Comparison of ENCODE assay signal across 25 cellular contexts in the genomic region with DNA sequence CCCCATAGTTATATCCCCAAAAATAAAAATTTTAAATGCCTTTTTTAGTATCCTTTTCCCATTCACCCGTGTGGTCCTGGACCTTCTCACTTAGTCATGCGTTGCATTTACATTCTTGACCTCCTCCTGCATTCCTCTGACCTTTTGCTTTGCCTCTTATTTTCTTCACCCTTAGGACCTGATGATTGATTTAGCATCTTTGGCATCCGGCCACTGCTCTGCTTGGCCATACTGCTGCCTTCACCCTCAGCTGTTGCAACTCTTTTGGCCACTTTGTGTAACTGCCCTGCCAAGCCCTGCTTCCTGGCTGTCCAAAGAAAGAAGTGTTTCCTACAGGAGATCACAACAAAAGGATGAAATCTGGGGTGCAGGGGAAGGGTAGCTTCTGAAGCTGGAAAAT. TPM values are rescaled to one million over a fixed set of nuclear protein-coding genes. Genes with fewer than 3 reads are reported as not detected.
DNase-seq lines count a peak whose midpoint lies in the region; TF ChIP-seq lines count a peak whose summit lies in the region.
"Had no signal": no experiment of that assay in that cellular context is flagged by ENCODE, and none has a peak within 500 bp of the region (broad histone marks: within the 10 kb centered on the region; RNA-seq: fewer than 3 reads in every experiment).

No MANE protein-coding gene starts in this region.

- H3K4me3 ChIP-seq in MG63 (no peak overlapping the region), tibial artery (no peak overlapping the region)
- H3K4me3 ChIP-seq: BLaER1, breast epithelium, thoracic aorta had no signal

- H3K4me1 Mint-ChIP-seq in osteocyte (ENCODE audit: unreplicated experiment), result peaks cover 19% of the 10 kb centered on the region
- H3K4me1 Mint-ChIP-seq: activated naive CD8-positive, alpha-beta T cell treated with anti-CD3 and anti-CD28 coated beads for 36 hours; IgD-negative memory B cell; neural crest cell; T-helper 17 cell had no signal

- H3K9me3 ChIP-seq in MG63 (peaks cover 18% of the 10 kb centered on the region), tibial artery (peaks cover 0 to 10% (median 5%) of the 10 kb centered on the region in 3 donors)

- no peaks in the 10 kb centered on the region for H3K36me3 ChIP-seq in MG63
- H3K36me3 ChIP-seq in tibial artery, result peaks cover 0 to 5% (median 0%) of the 10 kb centered on the region in 3 donors
- H3K36me3 ChIP-seq: BLaER1, breast epithelium, thoracic aorta, WERI-Rb-1 had no signal

- intact Hi-C loops in tibial artery (cut with DNase I; ENCODE audit: low total_unique reads), result no loop called here

- no peak overlapping the region for H3K4me3 Mint-ChIP-seq in osteocyte (ENCODE audit: unreplicated experiment)
- H3K4me3 Mint-ChIP-seq: activated CD4-positive, alpha-beta memory T cell treated with anti-CD3 and anti-CD28 coated beads for 36 hours; activated naive CD8-positive, alpha-beta T cell treated with anti-CD3 and anti-CD28 coated beads for 36 hours; activated T-cell treated with anti-CD3 and anti-CD28 coated beads, Interleukin-2, amount 50 U/mL, for 24 hours; IgD-negative memory B cell; neural crest cell; T-helper 17 cell had no signal

- no peaks in the 10 kb centered on the region for H3K27me3 Mint-ChIP-seq in osteocyte (ENCODE audit: unreplicated experiment)

- peaks cover 20% of the 10 kb centered on the region for H3K9me3 Mint-ChIP-seq in osteocyte (ENCODE audit: unreplicated experiment)

- DNase-seq in GM04504 (ENCODE audit: low read depth), result peak; percentile 86
- DNase-seq in MG63, result peak; percentile 62
- peak; percentile 6 for DNase-seq in fibroblast of the conjunctiva (ENCODE audit: low read depth)
- no peak for DNase-seq in osteocyte (ENCODE audit: extremely low spot score, unreplicated experiment)
- DNase-seq in tibial artery, result no peak
- no peak for DNase-seq in DMS153 treated with DMSO at 0.1 percent for 48 hours (lab: John Stamatoyannopoulos, UW; ENCODE audit: unreplicated experiment)
- DNase-seq in HT-29 (ENCODE audit: low spot score), result no peak
- DNase-seq in NAMALWA (ENCODE audit: low spot score), result no peak
- DNase-seq: activated CD4-positive, alpha-beta memory T cell treated with anti-CD3 and anti-CD28 coated beads for 36 hours; activated naive CD8-positive, alpha-beta T cell treated with anti-CD3 and anti-CD28 coated beads for 36 hours; activated T-cell treated with anti-CD3 and anti-CD28 coated beads, Interleukin-2, amount 50 U/mL, for 24 hours; erythroblast; GF-D8; hypothalamus; midbrain; NCI-H2081; NCI-H510A treated with DMSO at 0.1 percent for 48 hours; T-helper 17 cell; WERI-Rb-1 had no signal

- peaks cover 7% of the 10 kb centered on the region for H3K36me3 Mint-ChIP-seq in osteocyte (ENCODE audit: unreplicated experiment)
- H3K36me3 Mint-ChIP-seq: activated CD4-positive, alpha-beta memory T cell treated with anti-CD3 and anti-CD28 coated beads for 36 hours; activated naive CD8-positive, alpha-beta T cell treated with anti-CD3 and anti-CD28 coated beads for 36 hours had no signal

- no peaks in the 10 kb centered on the region for H3K4me1 ChIP-seq in tibial artery
- H3K4me1 ChIP-seq: BLaER1, breast epithelium had no signal

- no peaks in the 10 kb centered on the region for H3K27me3 ChIP-seq in MG63
- H3K27me3 ChIP-seq in tibial artery, result no peaks in the 10 kb centered on the region
- H3K27me3 ChIP-seq: BLaER1, breast epithelium had no signal

- no peak for TF ChIP-seq CTCF in osteocyte (IDR thresholded peaks at IDR 0.05)
- no peak for TF ChIP-seq CTCF in tibial artery (IDR thresholded peaks at IDR 0.05)

- peak overlapping the region; percentile 14 for H3K27ac Mint-ChIP-seq in osteocyte (ENCODE audit: unreplicated experiment)
- H3K27ac Mint-ChIP-seq: activated CD4-positive, alpha-beta memory T cell treated with anti-CD3 and anti-CD28 coated beads for 36 hours; activated naive CD8-positive, alpha-beta T cell treated with anti-CD3 and anti-CD28 coated beads for 36 hours; activated T-cell treated with anti-CD3 and anti-CD28 coated beads, Interleukin-2, amount 50 U/mL, for 24 hours; IgD-negative memory B cell; T-helper 17 cell had no signal

- no peak overlapping the region for H3K27ac ChIP-seq in tibial artery
- H3K27ac ChIP-seq: BLaER1, breast epithelium, thoracic aorta, WERI-Rb-1 had no signal

RNA-seq across cellular contexts. Expression of gene SLC38A4, which starts 48.8 kb away (rescaled TPM):
- total RNA-seq in MG63 (2014; rRNA removed; shearing (Covaris generic); ENCODE audit: low replicate concordance), result 3.0 and 7.8 TPM in 2 replicates
- 11.4 TPM in 2 replicates for total RNA-seq in osteocyte
- total RNA-seq in HT-29 (2014; rRNA removed; shearing (Covaris generic)), result 0.08 and 3.3 TPM in 2 replicates
- total RNA-seq: activated CD4-positive, alpha-beta memory T cell treated with anti-CD3 and anti-CD28 coated beads for 36 hours; activated naive CD8-positive, alpha-beta T cell treated with anti-CD3 and anti-CD28 coated beads for 36 hours; kidney epithelial cell; neural crest cell; T-helper 17 cell had no signal

Comparison
In these comparisons a context has a peak if more than half of its experiments do, and no peak if none do; other contexts are left out.
1. DNase-seq: peak in GM04504 (single experiment), MG63 (single experiment) and fibroblast of the conjunctiva (single experiment); none in osteocyte (single experiment), tibial artery (0 of 2), DMS153 treated with DMSO at 0.1 percent for 48 hours (single experiment), HT-29 (single experiment) and NAMALWA (single experiment).